ENCODE assay signal across 1 cellular context in genomic region chr15:52678468-52679231, GRCh38.
TF ChIP-seq lines count a peak whose summit lies in the region.

No MANE protein-coding gene starts in this region.

TF ChIP-seq in GM23338, 12 proteins besides CTCF, POLR2A, EP300 and RAD21 (continued from another document):
- TF ChIP-seq ZNF462 (CRISPR knock-in tag; IDR thresholded peaks at IDR 0.05) (no peak), ZNF114 (CRISPR knock-in tag; IDR thresholded peaks at IDR 0.05) (no peak), STAT1 (IDR thresholded peaks at IDR 0.05; ENCODE audit: unreplicated experiment) (no peak), POLR2AphosphoS5 (IDR thresholded peaks at IDR 0.05; ENCODE audit: low read depth) (peak; percentile 39)
TF ChIP-seq in GM23338: peak in this region for 2.
